ENCODE assay signal across 13 cellular contexts in genomic region chr5:116365006-116365496, GRCh38.
DNase-seq lines count a peak whose midpoint lies in the region; ATAC-seq lines count a peak whose summit lies in the region.
"Had no signal": no experiment of that assay in that cellular context is flagged by ENCODE, and none has a peak within 500 bp of the region (broad histone marks: within the 10 kb centered on the region; RNA-seq: fewer than 3 reads in every experiment).

No MANE protein-coding gene starts in this region.

- no peak overlapping the region for H2AFZ ChIP-seq in Karpas-422 (ENCODE audit: low read length)

- no peak overlapping the region for H3K27ac ChIP-seq in Karpas-422 (ENCODE audit: low read length)
- H3K27ac ChIP-seq: brain microvascular endothelial cell, VCaP had no signal

- ATAC-seq in GM19023 (IDR thresholded peaks at IDR 0.05; ENCODE audit: unreplicated experiment) (peak; percentile 88), GM21737 (IDR thresholded peaks at IDR 0.05; ENCODE audit: unreplicated experiment) (peak; percentile 50), HG03159 (IDR thresholded peaks at IDR 0.05; ENCODE audit: unreplicated experiment) (peak; percentile 76)
- peak; percentile 96 to 98 for ATAC-seq in stimulated activated naive B cell treated with anti-CD40 and anti-IgM and Interleukin-4, amounts not matched to agents 10 μg/mL and 1 μg/mL and 100 μg/mL, for 72 hours (replicated peaks)
- ATAC-seq: activated T-cell treated with anti-CD3 and anti-CD28 coated beads, Interleukin-2, amount 50 U/mL, for 72 hours had no signal

- DNase-seq in stimulated activated naive B cell treated with anti-CD40 and anti-IgM and Interleukin-4, amounts not matched to agents 10 μg/mL and 1 μg/mL and 100 μg/mL, for 72 hours, result peak; percentile 63
- no peak for DNase-seq in NAMALWA (ENCODE audit: low spot score)
- no peak for DNase-seq in MV-4-11 (lab: John Stamatoyannopoulos, UW)
- DNase-seq in Karpas-422, result no peak
- DNase-seq: activated T-cell treated with anti-CD3 and anti-CD28 coated beads, Interleukin-2, amount 50 U/mL, for 72 hours; brain microvascular endothelial cell; NCI-H446 treated with DMSO at 0.1 percent for 48 hours; SHP77; stimulated activated CD4-positive, alpha-beta T cell treated with anti-CD3 and anti-CD28 coated beads, Interleukin-12 subunit alpha, Interleukin-12 subunit beta, amount 100 ng/mL, for 4 hours had no signal

- peaks cover 10 to 13% of the 10 kb centered on the region in 2 donors for H3K36me3 Mint-ChIP-seq in stimulated activated naive B cell treated with anti-CD40 and anti-IgM and Interleukin-4, amounts not matched to agents 10 μg/mL and 1 μg/mL and 100 μg/mL, for 72 hours

- H3K9me3 Mint-ChIP-seq in stimulated activated naive B cell treated with anti-CD40 and anti-IgM and Interleukin-4, amounts not matched to agents 10 μg/mL and 1 μg/mL and 100 μg/mL, for 72 hours, result peaks cover 4 to 9% of the 10 kb centered on the region in 2 donors

- H3K27ac Mint-ChIP-seq in stimulated activated naive B cell treated with anti-CD40 and anti-IgM and Interleukin-4, amounts not matched to agents 10 μg/mL and 1 μg/mL and 100 μg/mL, for 72 hours, result peak overlapping the region; percentile 56
- H3K27ac Mint-ChIP-seq: activated T-cell treated with anti-CD3 and anti-CD28 coated beads, Interleukin-2, amount 50 U/mL, for 72 hours had no signal

- H3K4me1 Mint-ChIP-seq in stimulated activated naive B cell treated with anti-CD40 and anti-IgM and Interleukin-4, amounts not matched to agents 10 μg/mL and 1 μg/mL and 100 μg/mL, for 72 hours, result peaks cover 7 to 12% of the 10 kb centered on the region in 2 donors

- H3K4me1 ChIP-seq in Karpas-422 (ENCODE audit: low read length), result peaks cover 2% of the 10 kb centered on the region; the same call in 1 of the 2 replicates

- no peaks in the 10 kb centered on the region for H4K20me1 ChIP-seq in Karpas-422 (ENCODE audit: insufficient read depth, low read depth, low read length)

- no peaks in the 10 kb centered on the region for H3K36me3 ChIP-seq in Karpas-422 (ENCODE audit: insufficient read depth, low read length)
- H3K36me3 ChIP-seq: brain microvascular endothelial cell had no signal

- H3K4me2 ChIP-seq in Karpas-422 (ENCODE audit: low read depth, low read length, poor library complexity, severe bottlenecking), result no peak overlapping the region

- no peaks in the 10 kb centered on the region for H3K27me3 ChIP-seq in Karpas-422 (ENCODE audit: low read length)
- H3K27me3 ChIP-seq: brain microvascular endothelial cell had no signal

- no peak overlapping the region for H3K9ac ChIP-seq in Karpas-422 (ENCODE audit: low read length)

- no peaks in the 10 kb centered on the region for H3K9me2 ChIP-seq in Karpas-422 (replicated peaks; ENCODE audit: insufficient read depth, low read length)

- H3K79me2 ChIP-seq in Karpas-422 (ENCODE audit: low read length), result no peaks in the 10 kb centered on the region

- H3K4me3 Mint-ChIP-seq in stimulated activated naive B cell treated with anti-CD40 and anti-IgM and Interleukin-4, amounts not matched to agents 10 μg/mL and 1 μg/mL and 100 μg/mL, for 72 hours, result peak overlapping the region; percentile 22 to 74
- H3K4me3 Mint-ChIP-seq: activated T-cell treated with anti-CD3 and anti-CD28 coated beads, Interleukin-2, amount 50 U/mL, for 72 hours had no signal

- no peaks in the 10 kb centered on the region for H3K9me3 ChIP-seq in Karpas-422 (ENCODE audit: low read length)

- H3K4me3 ChIP-seq in Karpas-422 (ENCODE audit: low read length), result no peak overlapping the region

- H3K27me3 Mint-ChIP-seq in stimulated activated naive B cell treated with anti-CD40 and anti-IgM and Interleukin-4, amounts not matched to agents 10 μg/mL and 1 μg/mL and 100 μg/mL, for 72 hours, result no peaks in the 10 kb centered on the region
